1 cellular context compared by ENCODE assay signal in the genomic region with DNA sequence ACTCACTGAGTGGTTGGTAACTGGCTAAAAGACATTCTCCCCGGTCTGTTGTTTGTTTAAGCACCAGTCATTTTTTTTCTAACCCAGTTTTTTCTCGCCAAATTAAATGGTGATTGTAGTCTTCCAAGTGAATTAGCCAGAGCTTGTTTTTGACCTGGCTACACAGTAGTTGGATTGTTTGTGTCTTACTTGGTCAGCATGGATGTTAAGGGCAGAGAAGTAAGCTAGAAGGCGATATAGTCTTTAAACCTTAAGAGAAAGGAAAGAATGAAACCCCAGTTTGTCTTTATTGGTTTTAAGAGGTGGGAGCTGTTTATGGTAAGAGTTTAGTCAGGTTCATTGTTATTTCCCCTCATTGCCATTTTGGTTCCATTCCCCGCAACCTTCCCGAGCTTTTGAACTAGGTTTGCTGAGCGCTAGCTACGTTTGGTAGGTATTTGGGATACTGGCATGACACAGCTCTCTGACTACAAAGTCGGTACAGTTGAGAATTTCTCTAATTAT.
TF ChIP-seq lines count a peak whose summit lies in the region.

No MANE protein-coding gene starts in this region.

TF ChIP-seq in H1, 55 proteins besides CTCF, POLR2A, EP300 and RAD21 (continued from another document):
- TF ChIP-seq JUN (IDR thresholded peaks at IDR 0.05; ENCODE audit: low read depth, low read length), result no peak
- TF ChIP-seq ASH2L (IDR thresholded peaks at IDR 0.05; ENCODE audit: low read length), result no peak
- no peak for TF ChIP-seq HDAC6 (IDR thresholded peaks at IDR 0.05; ENCODE audit: low read depth, low read length)
TF ChIP-seq in H1: peak in this region for 0.
